23 cellular contexts compared by ENCODE assay signal in genomic region chr3:139227827-139228226, GRCh38.
"Had no signal": no experiment of that assay in that cellular context is flagged by ENCODE, and none has a peak within 500 bp of the region (broad histone marks: within the 10 kb centered on the region; RNA-seq: fewer than 3 reads in every experiment).

No MANE protein-coding gene starts in this region.

- H3K27ac Mint-ChIP-seq: activated CD4-positive, alpha-beta memory T cell treated with anti-CD3 and anti-CD28 coated beads, Interleukin-2, amount 10 ng/mL, durations not matched to agents 7 days and 5 days; activated CD4-positive, alpha-beta T cell treated with anti-CD3 and anti-CD28 coated beads for 36 hours; activated naive CD4-positive, alpha-beta T cell treated with anti-CD3 and anti-CD28 coated beads, Interleukin-2, amount 10 ng/mL, durations not matched to agents 7 days and 5 days; activated naive CD8-positive, alpha-beta T cell treated with anti-CD3 and anti-CD28 coated beads for 36 hours; activated T-cell treated with anti-CD3 and anti-CD28 coated beads, Interleukin-2, amount 50 U/mL, for 72 hours; activated T-helper 2 cell treated with anti-CD3 and anti-CD28 coated beads, Interferon-gamma antibody, Interleukin-2, Interleukin-4, amounts not matched to agents 10 μg/mL and 5 μg/mL and 100 μg/mL, durations not matched to agents 14 hours and 24 hours and 36 hours; T-cell had no signal

- H3K4me1 Mint-ChIP-seq: activated CD4-positive, alpha-beta memory T cell treated with anti-CD3 and anti-CD28 coated beads, Interleukin-2, amount 10 ng/mL, durations not matched to agents 7 days and 5 days; activated CD4-positive, alpha-beta T cell treated with anti-CD3 and anti-CD28 coated beads for 36 hours; activated naive CD4-positive, alpha-beta T cell treated with anti-CD3 and anti-CD28 coated beads, Interleukin-2, amount 10 ng/mL, durations not matched to agents 7 days and 5 days; activated naive CD8-positive, alpha-beta T cell treated with anti-CD3 and anti-CD28 coated beads for 36 hours; T-cell had no signal

- H3K36me3 Mint-ChIP-seq: activated naive CD4-positive, alpha-beta T cell treated with anti-CD3 and anti-CD28 coated beads, Interleukin-2, amount 10 ng/mL, durations not matched to agents 7 days and 5 days; activated naive CD8-positive, alpha-beta T cell treated with anti-CD3 and anti-CD28 coated beads for 36 hours; T-cell had no signal

- DNase-seq: activated CD4-positive, alpha-beta memory T cell treated with anti-CD3 and anti-CD28 coated beads, Interleukin-2, amount 10 ng/mL, durations not matched to agents 7 days and 5 days; activated CD4-positive, alpha-beta T cell treated with anti-CD3 and anti-CD28 coated beads for 36 hours; activated CD4-positive, alpha-beta T cell treated with anti-CD3 and anti-CD28 coated beads, Interleukin-2, amount 50 U/mL, for 1 hour; activated CD8-positive, alpha-beta memory T cell treated with anti-CD3 and anti-CD28 coated beads, Interleukin-2, amount 50 U/mL, for 4 hours; activated gamma-delta T cell treated with Interleukin-2 at 50 U/mL for 16 hours; activated naive CD4-positive, alpha-beta T cell treated with anti-CD3 and anti-CD28 coated beads, Interleukin-2, amount 10 ng/mL, durations not matched to agents 7 days and 5 days; activated naive CD8-positive, alpha-beta T cell treated with anti-CD3 and anti-CD28 coated beads for 36 hours; activated T-cell treated with anti-CD3 and anti-CD28 coated beads, Interleukin-2, amount 50 U/mL, for 72 hours; NCI-H1092; NCI-H1417; NCI-H1930; NCI-H345; NCI-H510A; NCI-H526 treated with DMSO at 0.1 percent for 48 hours; NCI-H82; SIG-M5; T-cell; T-helper 2 cell; T1000; WERI-Rb-1 had no signal

- H3K9me3 Mint-ChIP-seq: activated CD4-positive, alpha-beta memory T cell treated with anti-CD3 and anti-CD28 coated beads, Interleukin-2, amount 10 ng/mL, durations not matched to agents 7 days and 5 days; activated naive CD4-positive, alpha-beta T cell treated with anti-CD3 and anti-CD28 coated beads, Interleukin-2, amount 10 ng/mL, durations not matched to agents 7 days and 5 days; activated naive CD8-positive, alpha-beta T cell treated with anti-CD3 and anti-CD28 coated beads for 36 hours; activated T-cell treated with anti-CD3 and anti-CD28 coated beads, Interleukin-2, amount 50 U/mL, for 72 hours; activated T-helper 2 cell treated with anti-CD3 and anti-CD28 coated beads, Interferon-gamma antibody, Interleukin-2, Interleukin-4, amounts not matched to agents 10 μg/mL and 5 μg/mL and 100 μg/mL, durations not matched to agents 14 hours and 24 hours and 36 hours; T-cell had no signal

- ATAC-seq: activated CD4-positive, alpha-beta T cell treated with anti-CD3 and anti-CD28 coated beads for 36 hours; activated T-cell treated with anti-CD3 and anti-CD28 coated beads, Interleukin-2, amount 50 U/mL, for 72 hours; T-cell had no signal

- H3K27me3 Mint-ChIP-seq: activated CD4-positive, alpha-beta T cell treated with anti-CD3 and anti-CD28 coated beads for 36 hours; activated naive CD8-positive, alpha-beta T cell treated with anti-CD3 and anti-CD28 coated beads for 36 hours had no signal

- H3K27ac ChIP-seq: KMS-11, SK-N-MC, WERI-Rb-1 had no signal

- H3K4me3 Mint-ChIP-seq: activated CD4-positive, alpha-beta memory T cell treated with anti-CD3 and anti-CD28 coated beads, Interleukin-2, amount 10 ng/mL, durations not matched to agents 7 days and 5 days; activated CD4-positive, alpha-beta T cell treated with anti-CD3 and anti-CD28 coated beads for 36 hours; activated naive CD4-positive, alpha-beta T cell treated with anti-CD3 and anti-CD28 coated beads, Interleukin-2, amount 10 ng/mL, durations not matched to agents 7 days and 5 days; activated naive CD8-positive, alpha-beta T cell treated with anti-CD3 and anti-CD28 coated beads for 36 hours; activated T-cell treated with anti-CD3 and anti-CD28 coated beads, Interleukin-2, amount 50 U/mL, for 72 hours; T-cell had no signal

- H3K4me3 ChIP-seq: SK-N-MC had no signal

- H3K9ac ChIP-seq: KMS-11 had no signal

- H3K36me3 ChIP-seq: WERI-Rb-1 had no signal

- H3K4me2 ChIP-seq: KMS-11 had no signal
